Comparison of ENCODE assay signal across 9 cellular contexts in the genomic region with DNA sequence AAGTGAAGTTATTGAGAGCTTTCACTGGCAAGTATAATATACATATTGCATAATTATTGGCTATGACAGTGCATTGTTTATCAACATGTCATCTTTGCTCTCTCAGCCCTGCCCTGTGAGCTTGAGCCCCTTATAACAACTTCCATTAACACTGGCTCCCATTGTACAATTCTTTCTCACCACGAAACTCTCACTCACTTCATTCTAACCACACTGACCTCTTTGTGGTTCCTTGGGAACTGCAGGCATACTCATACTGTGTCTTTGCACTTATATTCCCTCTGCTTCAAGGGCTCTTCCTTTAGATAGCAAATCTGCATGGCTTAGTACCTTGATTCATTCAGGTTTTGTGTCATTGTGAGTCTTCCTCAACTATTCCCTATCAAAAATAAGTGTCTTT.
A peak's percentile ranks its signal among the peaks of the same experiment; 100 is the strongest.
DNase-seq lines count a peak whose midpoint lies in the region; ATAC-seq, FAIRE-seq and TF ChIP-seq lines count a peak whose summit lies in the region.
"Had no signal": no experiment of that assay in that cellular context is flagged by ENCODE, and none has a peak within 500 bp of the region (broad histone marks: within the 10 kb centered on the region; RNA-seq: fewer than 3 reads in every experiment).

No MANE protein-coding gene starts in this region.

- no peak overlapping the region for H3K4ac ChIP-seq in H9 (ENCODE audit: low read depth, low read length)

- peaks cover 13 to 16% (median 16%) of the 10 kb centered on the region in 3 experiments for H3K36me3 Mint-ChIP-seq in H9 (ENCODE audit: insufficient read depth in 1 of 3, low read depth in 3 of 3)

- no peak overlapping the region for H4K91ac ChIP-seq in H9 (ENCODE audit: insufficient read length, low read depth, low read length)

- ATAC-seq in GM18511 (IDR thresholded peaks at IDR 0.05; ENCODE audit: unreplicated experiment) (peak; percentile 92), heart left ventricle (no peak)

- H3K9me3 ChIP-seq in H9 (ENCODE audit: control insufficient read depth, low read depth, low read length) (no peaks in the 10 kb centered on the region), heart left ventricle (peaks cover 0 to 15% (median 4%) of the 10 kb centered on the region in 12 donors), kidney (ENCODE audit: control insufficient read depth in 1 of 2, low read length in 2 of 2) (no peaks in the 10 kb centered on the region)

- no peak overlapping the region for H2BK120ac ChIP-seq in H9 (ENCODE audit: low read depth, low read length, poor library complexity, severe bottlenecking)

- no peak overlapping the region for H2BK12ac ChIP-seq in H9 (ENCODE audit: insufficient read length, low read depth, low read length)

- no peak overlapping the region for H3K4me3 Mint-ChIP-seq in H9

- H3K79me2 ChIP-seq in H9 (ENCODE audit: insufficient read depth, low read length): no peaks in the 10 kb centered on the region

- no peak overlapping the region for H2BK20ac ChIP-seq in H9 (ENCODE audit: low read depth, low read length, poor library complexity, severe bottlenecking)

- no peaks in the 10 kb centered on the region for H3K23me2 ChIP-seq in H9 (ENCODE audit: insufficient read length, low read depth, low read length, poor library complexity, severe bottlenecking)

- H2AK5ac ChIP-seq in H9 (ENCODE audit: insufficient read length, low read length): no peak overlapping the region

- no peaks in the 10 kb centered on the region for H3K27me3 Mint-ChIP-seq in H9 (ENCODE audit: low read depth)

- H2BK5ac ChIP-seq in H9 (ENCODE audit: insufficient read length, low read length): no peak overlapping the region

- H4K8ac ChIP-seq in H9 (replicated peaks; ENCODE audit: insufficient read length, low read depth, low read length): no peak overlapping the region

- H3T11ph ChIP-seq in H9 (ENCODE audit: low read length): no peak overlapping the region

- intact Hi-C loops in heart left ventricle (cut with DNase I): no loop called here
- intact Hi-C loops in kidney (cut with DNase I): no loop called here

- DNase-seq in H9: no peak
- peak; percentile 60 for DNase-seq in NB4 (ENCODE audit: low read depth)
- DNase-seq in iris pigment epithelial cell (ENCODE audit: low read depth): peak; percentile 81
- no peak for DNase-seq in heart left ventricle
- no peak for DNase-seq in central memory CD4-positive, alpha-beta T cell
- no peak for DNase-seq in OCI-M2 (lab: John Stamatoyannopoulos, UW; ENCODE audit: unreplicated experiment)
- DNase-seq in kidney: no peak
- DNase-seq: NCI-H187 had no signal

- peak; percentile 45; the same call in 2 of the 3 replicates for TF ChIP-seq CTCF in H9 (conservative IDR thresholded peaks at IDR 0.05)
- no peak for TF ChIP-seq CTCF in NB4 (IDR thresholded peaks at IDR 0.05; ENCODE audit: low read depth, low read length)
- no peak for TF ChIP-seq CTCF in heart left ventricle (IDR thresholded peaks at IDR 0.05)
- TF ChIP-seq CTCF in kidney (IDR thresholded peaks at IDR 0.05; ENCODE audit: borderline replicate concordance, extremely low read depth, insufficient read depth): no peak

- H4K5ac ChIP-seq in H9 (ENCODE audit: insufficient read length, low read depth, low read length): no peak overlapping the region

- no peak overlapping the region for H2AFZ ChIP-seq in H9 (ENCODE audit: low read length)

- H3K14ac ChIP-seq in H9 (ENCODE audit: insufficient read depth, low read length): no peak overlapping the region

- no peak overlapping the region for H3K56ac ChIP-seq in H9 (ENCODE audit: insufficient read length, low read depth, low read length)

- no peak for TF ChIP-seq POLR2A in NB4 (IDR thresholded peaks at IDR 0.05; ENCODE audit: extremely low read depth, insufficient read length)
- TF ChIP-seq POLR2A in heart left ventricle (IDR thresholded peaks at IDR 0.05): no peak

- H3K27ac Mint-ChIP-seq in H9: peak overlapping the region in 1 of 3 experiments; percentile 5; a peak in 2 of 7 replicates

- FAIRE-seq in kidney (lab: Jason Lieb, UNC): no peak

- peaks cover 0 to 5% of the 10 kb centered on the region in 2 experiments; a peak in 1 of 4 replicates for H3K4me1 Mint-ChIP-seq in H9

- H3K9ac ChIP-seq in H9 (ENCODE audit: extremely low read depth, insufficient read length, low read length) (no peak overlapping the region), kidney (ENCODE audit: low read length in 2 of 2) (no peak overlapping the region)

- H3K23ac ChIP-seq in H9 (ENCODE audit: insufficient read length, low read depth, low read length): no peak overlapping the region

- peaks cover 16 to 22% of the 10 kb centered on the region in 2 experiments for H3K9me3 Mint-ChIP-seq in H9

- no peaks in the 10 kb centered on the region for H3K27me3 ChIP-seq in H9 (ENCODE audit: insufficient read depth, low read length)
- H3K27me3 ChIP-seq in heart left ventricle: no peaks in the 10 kb centered on the region

- H3K4me1 ChIP-seq in H9 (ENCODE audit: insufficient read depth, low read length) (no peaks in the 10 kb centered on the region), heart left ventricle (no peaks in the 10 kb centered on the region), kidney (ENCODE audit: control insufficient read depth in 1 of 2, insufficient read depth in 1 of 2, low read depth in 1 of 2, low read length in 2 of 2) (no peaks in the 10 kb centered on the region)

- H3K36me3 ChIP-seq in heart left ventricle: no peaks in the 10 kb centered on the region
- no peaks in the 10 kb centered on the region for H3K36me3 ChIP-seq in kidney (ENCODE audit: control insufficient read depth in 1 of 2, insufficient read depth in 2 of 2, low read length in 2 of 2)

- no peaks in the 10 kb centered on the region for H4K20me1 ChIP-seq in H9 (ENCODE audit: control insufficient read depth, insufficient read depth, insufficient read length)

- no peak overlapping the region for H3K27ac ChIP-seq in H9 (ENCODE audit: insufficient read length, low read depth, low read length)
- no peak overlapping the region for H3K27ac ChIP-seq in heart left ventricle
- H3K27ac ChIP-seq in kidney (ENCODE audit: low read depth in 2 of 2, low read length in 2 of 2): no peak overlapping the region

- no peaks in the 10 kb centered on the region for H3K79me1 ChIP-seq in H9 (ENCODE audit: insufficient read depth, low read depth, low read length, poor library complexity, severe bottlenecking)

- H3K4me3 ChIP-seq in NB4 (ENCODE audit: low read depth, low read length) (no peak overlapping the region), heart left ventricle (no peak overlapping the region), kidney (ENCODE audit: low read length in 2 of 2) (no peak overlapping the region)

- H2BK15ac ChIP-seq in H9 (ENCODE audit: low read depth, low read length): no peak overlapping the region

- WGBS in H9 (ENCODE audit: extremely low coverage, insufficient read length, low lambda C conversion rate): no CpG with 5 or more reads among the region's 1 CpG
- WGBS in heart left ventricle, 4 donors: 82 to 97% (median 89%) methylated on average over 1 of the region's 1 CpG

- H3K18ac ChIP-seq in H9 (ENCODE audit: insufficient read length, low read depth, low read length): no peak overlapping the region

- H3K4me2 ChIP-seq in H9 (ENCODE audit: insufficient read depth, insufficient read length, low read length): no peak overlapping the region

Comparison
In these comparisons a context has a peak if more than half of its experiments do, and no peak if none do; other contexts are left out.
1. DNase-seq: peak in NB4 (single experiment) and iris pigment epithelial cell (single experiment); none in H9 (single experiment), heart left ventricle (0 of 5), central memory CD4-positive, alpha-beta T cell (single experiment), OCI-M2 (single experiment) and kidney (single experiment).